Comparison of ENCODE assay signal across 16 cellular contexts in genomic region chr3:176741648-176742047, GRCh38.
A peak's percentile ranks its signal among the peaks of the same experiment; 100 is the strongest.
DNase-seq lines count a peak whose midpoint lies in the region; TF ChIP-seq lines count a peak whose summit lies in the region.
"Had no signal": no experiment of that assay in that cellular context is flagged by ENCODE, and none has a peak within 500 bp of the region (broad histone marks: within the 10 kb centered on the region; RNA-seq: fewer than 3 reads in every experiment).

No MANE protein-coding gene starts in this region.

- no peak overlapping the region for H4K8ac ChIP-seq in mesenchymal stem cell (ENCODE audit: low read length)

- no peak overlapping the region for H3K27ac ChIP-seq in mesenchymal stem cell (ENCODE audit: low read length, poor library complexity, severe bottlenecking)
- H3K27ac ChIP-seq: SJCRH30 had no signal

- H3K27me3 ChIP-seq in mesenchymal stem cell (ENCODE audit: control insufficient read depth in 1 of 2, insufficient read depth in 1 of 2, low read length in 2 of 2) = no peaks in the 10 kb centered on the region
- H3K27me3 ChIP-seq: SJCRH30 had no signal

- no peaks in the 10 kb centered on the region for H3K4me1 ChIP-seq in mesenchymal stem cell (ENCODE audit: control insufficient read depth, insufficient read depth, low read depth, low read length)
- H3K4me1 ChIP-seq: SJCRH30 had no signal

- TF ChIP-seq POLR2A in erythroblast (IDR thresholded peaks at IDR 0.05; ENCODE audit: low read length) = no peak

- WGBS in mesenchymal stem cell = no CpG with 5 or more reads among the region's 2 CpGs

- no peak overlapping the region for H3K4me2 ChIP-seq in mesenchymal stem cell (ENCODE audit: low read length, poor library complexity, severe bottlenecking)

- no peak overlapping the region for H2BK12ac ChIP-seq in mesenchymal stem cell (ENCODE audit: low read length in 2 of 2)

- no peak overlapping the region for H4K91ac ChIP-seq in mesenchymal stem cell (ENCODE audit: low read length)

- no peak overlapping the region for H2AK5ac ChIP-seq in mesenchymal stem cell (ENCODE audit: low read length, severe bottlenecking)

- H3K79me1 ChIP-seq in mesenchymal stem cell (replicated peaks; ENCODE audit: low read length, poor library complexity, severe bottlenecking) = no peaks in the 10 kb centered on the region

- DNase-seq in EL = peak; percentile 17
- peak; percentile 76 for DNase-seq in NCI-H146 (lab: John Stamatoyannopoulos, UW)
- peak; percentile 23 for DNase-seq in SK-N-DZ (ENCODE audit: low spot score)
- peak; percentile 22 for DNase-seq in mesenchymal stem cell
- DNase-seq in COR-L47 (lab: John Stamatoyannopoulos, UW) = no peak
- DNase-seq in NCI-H2029 (lab: John Stamatoyannopoulos, UW) = no peak
- no peak for DNase-seq in erythroblast (lab: John Stamatoyannopoulos, UW)
- DNase-seq: ACHN, DMS 273 treated with DMSO at 0.1 percent for 48 hours, KG1, NCI-H1417 treated with DMSO at 0.1 percent for 48 hours, NCI-H2029 treated with DMSO at 0.1 percent for 48 hours, NCI-H510A treated with DMSO at 0.1 percent for 48 hours, PC-3, RPMI8226, SJCRH30 had no signal

- no peak overlapping the region for H3K18ac ChIP-seq in mesenchymal stem cell (ENCODE audit: low read depth in 1 of 2, low read length in 2 of 2)

- no peaks in the 10 kb centered on the region for H3K9me3 ChIP-seq in mesenchymal stem cell (ENCODE audit: control insufficient read depth, low read length)
- H3K9me3 ChIP-seq: SJCRH30 had no signal

- H3K4me3 ChIP-seq in mesenchymal stem cell (ENCODE audit: insufficient read depth in 1 of 2, low read depth in 1 of 2, low read length in 2 of 2) = no peak overlapping the region
- H3K4me3 ChIP-seq: SJCRH30 had no signal

- H2BK120ac ChIP-seq in mesenchymal stem cell (ENCODE audit: low read depth, low read length) = no peak overlapping the region

- H2BK15ac ChIP-seq in mesenchymal stem cell (ENCODE audit: low read depth, poor library complexity, severe bottlenecking) = no peak overlapping the region

- no peak overlapping the region for H3K23ac ChIP-seq in mesenchymal stem cell (ENCODE audit: low read length in 2 of 2)

- H3K36me3 ChIP-seq in mesenchymal stem cell (ENCODE audit: control insufficient read depth in 1 of 2, insufficient read depth in 2 of 2, low read depth in 1 of 2, low read length in 2 of 2) = no peaks in the 10 kb centered on the region
- H3K36me3 ChIP-seq: SJCRH30 had no signal

- no peak overlapping the region for H3K14ac ChIP-seq in mesenchymal stem cell (ENCODE audit: low read length in 2 of 2)

- no peak overlapping the region for H2BK5ac ChIP-seq in mesenchymal stem cell (ENCODE audit: low read depth, low read length, poor library complexity, severe bottlenecking)

- H3K4ac ChIP-seq in mesenchymal stem cell (ENCODE audit: low read depth in 1 of 2, low read length in 2 of 2) = no peak overlapping the region

- H3K9ac ChIP-seq in mesenchymal stem cell (ENCODE audit: low read length) = no peak overlapping the region

- H2AFZ ChIP-seq in mesenchymal stem cell (ENCODE audit: low read depth, low read length) = no peak overlapping the region

Comparison
In these comparisons a context has a peak if more than half of its experiments do, and no peak if none do; other contexts are left out.
1. DNase-seq: peak in EL (single experiment), NCI-H146 (single experiment), SK-N-DZ (single experiment) and mesenchymal stem cell (single experiment); none in COR-L47 (single experiment), NCI-H2029 (single experiment) and erythroblast (0 of 2).